ENCODE assay signal across 17 cellular contexts in genomic region chr3:43371494-43371893, GRCh38.
A peak's percentile ranks its signal among the peaks of the same experiment; 100 is the strongest.
DNase-seq lines count a peak whose midpoint lies in the region; ATAC-seq and TF ChIP-seq lines count a peak whose summit lies in the region.
"Had no signal": no experiment of that assay in that cellular context is flagged by ENCODE, and none has a peak within 500 bp of the region (broad histone marks: within the 10 kb centered on the region; RNA-seq: fewer than 3 reads in every experiment).

No MANE protein-coding gene starts in this region.

- CTCF ChIA-PET in CD8-positive, alpha-beta T cell (lab: Charles Lee) = interaction anchor here (0.9 to 1.5 kb wide), 2 partner anchors 74 to 118 kb away, joined by 3 read pairs; no protein-coding TSS in a partner anchor
- CTCF ChIA-PET in CD8-positive, alpha-beta memory T cell (lab: Charles Lee) = interaction anchor here (1.4 to 1.9 kb wide), 2 partner anchors 86 to 97 kb away, joined by 3 to 4 read pairs; partner anchors contain the start of gene SNRK

- intact Hi-C loops in CD8-positive, alpha-beta T cell (cut with DNase I, micrococcal nuclease) = loop anchor here in 1 of 2 experiments (10.0 kb wide), 2 partner anchors 47 to 253 kb away; partner anchors contain the start of gene ANO10
- intact Hi-C loops in esophagus muscularis mucosa (cut with DNase I) = no loop called here

- no peaks in the 10 kb centered on the region for H3K4me1 ChIP-seq in CD8-positive, alpha-beta T cell (ENCODE audit: insufficient read depth, low read length)
- H3K4me1 ChIP-seq in CD8-positive, alpha-beta memory T cell (ENCODE audit: insufficient read depth, low read length) = peaks cover 15% of the 10 kb centered on the region
- H3K4me1 ChIP-seq in esophagus muscularis mucosa (peaks cover 4 to 5% (median 5%) of the 10 kb centered on the region in 4 donors), osteoblast (ENCODE audit: insufficient read depth, low read length) (peaks cover 7% of the 10 kb centered on the region)
- H3K4me1 ChIP-seq: BE2C had no signal

- H3K9me3 ChIP-seq in CD8-positive, alpha-beta T cell (ENCODE audit: low read length) = no peaks in the 10 kb centered on the region
- H3K9me3 ChIP-seq in CD8-positive, alpha-beta memory T cell (ENCODE audit: low read length) = no peaks in the 10 kb centered on the region
- H3K9me3 ChIP-seq in esophagus muscularis mucosa (no peaks in the 10 kb centered on the region), osteoblast (ENCODE audit: low read depth, low read length) (no peaks in the 10 kb centered on the region)
- H3K9me3 ChIP-seq: BE2C had no signal

- no peak overlapping the region for H3K4me2 ChIP-seq in osteoblast (ENCODE audit: insufficient read depth, low read length)

- H4K20me1 ChIP-seq in osteoblast (ENCODE audit: insufficient read depth, low read length) = peaks cover 2% of the 10 kb centered on the region

- TF ChIP-seq EP300 in esophagus muscularis mucosa (IDR thresholded peaks at IDR 0.05) = no peak

- H3K4me1 Mint-ChIP-seq in CD8-positive, alpha-beta T cell (ENCODE audit: low read depth) = peaks cover 45% of the 10 kb centered on the region
- peaks cover 42 to 52% (median 50%) of the 10 kb centered on the region in 3 donors for H3K4me1 Mint-ChIP-seq in CD8-positive, alpha-beta memory T cell
- H3K4me1 Mint-ChIP-seq: CD4-positive, CD25-positive, alpha-beta regulatory T cell had no signal

- H3K36me3 ChIP-seq in CD8-positive, alpha-beta T cell (ENCODE audit: insufficient read depth, low read length) = no peaks in the 10 kb centered on the region
- H3K36me3 ChIP-seq in CD8-positive, alpha-beta memory T cell (ENCODE audit: insufficient read depth, low read length) = no peaks in the 10 kb centered on the region
- H3K36me3 ChIP-seq in esophagus muscularis mucosa = peaks cover 0 to 1% (median 0%) of the 10 kb centered on the region in 4 donors
- H3K36me3 ChIP-seq in osteoblast (ENCODE audit: insufficient read depth, low read length) = no peaks in the 10 kb centered on the region
- H3K36me3 ChIP-seq: BE2C had no signal

- DNase-seq in CD8-positive, alpha-beta T cell = peak in 1 of 7 experiments; percentile 48
- peak in 1 of 5 donors; percentile 15 for DNase-seq in CD8-positive, alpha-beta memory T cell
- peak; percentile 12 for DNase-seq in esophagus muscularis mucosa (ENCODE audit: extremely low spot score)
- peak; percentile 31 for DNase-seq in osteoblast (ENCODE audit: insufficient read length, low spot score, missing footprints)
- no peak for DNase-seq in stimulated activated CD4-positive, alpha-beta T cell treated with anti-CD3 and anti-CD28 coated beads, Interleukin-2, amount 100 ng/mL, for 48 hours
- no peak for DNase-seq in activated CD4-positive, alpha-beta T cell treated with anti-CD3 and anti-CD28 coated beads, Interleukin-2, amount 50 U/mL, for 1 hour
- DNase-seq: ACHN; BE2C; C1 segment of cervical spinal cord; CD4-positive, CD25-positive, alpha-beta regulatory T cell; DMS153; DMS79; GDM1; HCEC 1CT; IMR-90 had no signal

- no peaks in the 10 kb centered on the region for H3K27me3 Mint-ChIP-seq in CD8-positive, alpha-beta T cell (ENCODE audit: low read depth)
- H3K27me3 Mint-ChIP-seq in CD8-positive, alpha-beta memory T cell = peaks cover 0 to 1% of the 10 kb centered on the region in 2 donors
- H3K27me3 Mint-ChIP-seq: CD4-positive, CD25-positive, alpha-beta regulatory T cell had no signal

- H3K9me3 Mint-ChIP-seq in CD8-positive, alpha-beta T cell = no peaks in the 10 kb centered on the region
- H3K9me3 Mint-ChIP-seq in CD8-positive, alpha-beta memory T cell = no peaks in the 10 kb centered on the region
- H3K9me3 Mint-ChIP-seq: CD4-positive, CD25-positive, alpha-beta regulatory T cell; GM23338 had no signal

- no peak overlapping the region for H3K4me3 Mint-ChIP-seq in CD8-positive, alpha-beta T cell
- H3K4me3 Mint-ChIP-seq in CD8-positive, alpha-beta memory T cell = peak overlapping the region in 3 of 7 donors; percentile 20 to 64 (median 61)
- H3K4me3 Mint-ChIP-seq: CD4-positive, CD25-positive, alpha-beta regulatory T cell; GM23338 had no signal

- no peaks in the 10 kb centered on the region for H3K27me3 ChIP-seq in CD8-positive, alpha-beta T cell (ENCODE audit: insufficient read depth, low read length)
- no peaks in the 10 kb centered on the region for H3K27me3 ChIP-seq in CD8-positive, alpha-beta memory T cell (ENCODE audit: insufficient read depth, low read length, poor library complexity, severe bottlenecking)
- no peaks in the 10 kb centered on the region for H3K27me3 ChIP-seq in esophagus muscularis mucosa
- H3K27me3 ChIP-seq in osteoblast (ENCODE audit: insufficient read depth, low read length) = no peaks in the 10 kb centered on the region
- H3K27me3 ChIP-seq: BE2C had no signal

- TF ChIP-seq CTCF in CD8-positive, alpha-beta T cell (IDR thresholded peaks at IDR 0.05) = no peak
- TF ChIP-seq CTCF in esophagus muscularis mucosa (IDR thresholded peaks at IDR 0.05) (no peak), osteoblast (IDR thresholded peaks at IDR 0.05; ENCODE audit: extremely low read depth, low read depth, low read length) (no peak)

- H2AFZ ChIP-seq in osteoblast (ENCODE audit: low read length) = no peak overlapping the region
- H2AFZ ChIP-seq: GM23338 had no signal

- no peak overlapping the region for H3K27ac Mint-ChIP-seq in CD8-positive, alpha-beta T cell
- H3K27ac Mint-ChIP-seq in CD8-positive, alpha-beta memory T cell = peak overlapping the region in 7 of 8 donors; percentile 45 to 87 (median 77)
- H3K27ac Mint-ChIP-seq: GM23338 had no signal

- peak; percentile 49 for ATAC-seq in CD8-positive, alpha-beta T cell
- no peak for ATAC-seq in HG02885 (IDR thresholded peaks at IDR 0.05; ENCODE audit: poor library complexity, unreplicated experiment)

- WGBS in esophagus muscularis mucosa = 90% methylated on average over 2 of the region's 3 CpGs

- POLR2A ChIA-PET in CD8-positive, alpha-beta T cell (lab: Charles Lee) = interaction anchor here (1.4 kb wide), 1 partner anchor 24 kb away, joined by 4 read pairs; no protein-coding TSS in a partner anchor
- POLR2A ChIA-PET in CD8-positive, alpha-beta memory T cell (lab: Charles Lee) = no interaction called here

- no peaks in the 10 kb centered on the region for H3K79me2 ChIP-seq in osteoblast (ENCODE audit: insufficient read depth, low read length)

- H3K27ac ChIP-seq in CD8-positive, alpha-beta T cell (ENCODE audit: low read depth, low read length) = no peak overlapping the region
- H3K27ac ChIP-seq in CD8-positive, alpha-beta memory T cell (ENCODE audit: low read depth, low read length) = no peak overlapping the region
- H3K27ac ChIP-seq in esophagus muscularis mucosa (replicated peaks in 1 of 4) = no peak overlapping the region
- no peak overlapping the region for H3K27ac ChIP-seq in osteoblast (ENCODE audit: low read depth, low read length)

- TF ChIP-seq POLR2A in esophagus muscularis mucosa (IDR thresholded peaks at IDR 0.05; ENCODE audit: low read depth) = no peak

- no peak overlapping the region for H3K4me3 ChIP-seq in CD8-positive, alpha-beta T cell (ENCODE audit: low read depth, low read length)
- no peak overlapping the region for H3K4me3 ChIP-seq in CD8-positive, alpha-beta memory T cell (ENCODE audit: low read length)
- H3K4me3 ChIP-seq in esophagus muscularis mucosa = no peak overlapping the region
- no peak overlapping the region for H3K4me3 ChIP-seq in osteoblast (ENCODE audit: insufficient read depth, low read length)
- H3K4me3 ChIP-seq: GM23338 had no signal

- H3K36me3 Mint-ChIP-seq in CD8-positive, alpha-beta T cell = no peaks in the 10 kb centered on the region
- H3K36me3 Mint-ChIP-seq in CD8-positive, alpha-beta memory T cell = no peaks in the 10 kb centered on the region

Comparison
In these comparisons a context has a peak if more than half of its experiments do, and no peak if none do; other contexts are left out.
1. DNase-seq: peak in esophagus muscularis mucosa (single experiment) and osteoblast (single experiment); none in stimulated activated CD4-positive, alpha-beta T cell treated with anti-CD3 and anti-CD28 coated beads, Interleukin-2, amount 100 ng/mL, for 48 hours (0 of 2) and activated CD4-positive, alpha-beta T cell treated with anti-CD3 and anti-CD28 coated beads, Interleukin-2, amount 50 U/mL, for 1 hour (single experiment).